8 cellular contexts compared by ENCODE assay signal in genomic region chr14:30005114-30005698, GRCh38.
DNase-seq lines count a peak whose midpoint lies in the region; ATAC-seq and TF ChIP-seq lines count a peak whose summit lies in the region.

No MANE protein-coding gene starts in this region.

- WGBS in right cardiac atrium: 31% methylated on average over 6 of the region's 6 CpGs
- 37 to 44% (median 41%) methylated on average over 6 of the region's 6 CpGs for WGBS in spleen, 5 donors

- no peaks in the 10 kb centered on the region for H3K27me3 Mint-ChIP-seq in Calu3 (ENCODE audit: unreplicated experiment)
- no peaks in the 10 kb centered on the region for H3K27me3 Mint-ChIP-seq in WTC11 (ENCODE audit: low read depth)

- intact Hi-C loops in Calu3 (cut with micrococcal nuclease; ENCODE audit: unreplicated experiment) (loop anchor here (1.0 to 2.0 kb wide), 3 partner anchors 210 to 456 kb away; no protein-coding TSS in a partner anchor), right cardiac atrium (cut with DNase I) (loop anchor here in 3 of 4 donors (2.0 to 5.0 kb wide), 2 partner anchors 458 kb away; no protein-coding TSS in a partner anchor), spleen (cut with DNase I; ENCODE audit: low total_unique reads) (no loop called here)

- H3K4me3 Mint-ChIP-seq in Calu3 (ENCODE audit: low read depth, unreplicated experiment) (no peak overlapping the region), WTC11 (no peak overlapping the region)

- H3K36me3 Mint-ChIP-seq in Calu3 (ENCODE audit: insufficient read depth, unreplicated experiment) (no peaks in the 10 kb centered on the region), WTC11 (peaks cover 4% of the 10 kb centered on the region; the same call in 1 of the 2 replicates)

- TF ChIP-seq CTCF in Calu3 (IDR thresholded peaks at IDR 0.05; ENCODE audit: unreplicated experiment): peak; percentile 41
- peak; percentile 64 for TF ChIP-seq CTCF in HFF-Myc (IDR thresholded peaks at IDR 0.05; ENCODE audit: low read depth, low read length, missing control alignments)
- peak; percentile 47; the same call in 1 of the 2 replicates for TF ChIP-seq CTCF in WTC11 (IDR thresholded peaks at IDR 0.05)
- peak in 8 of 11 experiments; percentile 42 to 67 (median 54) for TF ChIP-seq CTCF in spleen (IDR thresholded peaks at IDR 0.05 in 8 of 11, conservative IDR thresholded peaks at IDR 0.05 in 3 of 11)

- H3K4me3 ChIP-seq in HFF-Myc (replicated peaks; ENCODE audit: low read depth, low read length) (no peak overlapping the region), right cardiac atrium (ENCODE audit: low read length) (no peak overlapping the region), spleen (no peak overlapping the region)

- ATAC-seq in WTC11: peak; percentile 77
- peak; percentile 73 to 83 for ATAC-seq in right cardiac atrium
- ATAC-seq in HG02763 (IDR thresholded peaks at IDR 0.05; ENCODE audit: unreplicated experiment): no peak

- H3K4me1 ChIP-seq in right cardiac atrium (ENCODE audit: control insufficient read depth, insufficient read depth, low read length) (no peaks in the 10 kb centered on the region), spleen (no peaks in the 10 kb centered on the region)

- H3K4me1 Mint-ChIP-seq in Calu3 (ENCODE audit: low read depth, unreplicated experiment) (no peaks in the 10 kb centered on the region), WTC11 (peaks cover 23% of the 10 kb centered on the region)

- POLR2A ChIA-PET in WTC11 (lab: Charles Lee): no interaction called here

- H3K9me3 ChIP-seq in right cardiac atrium (ENCODE audit: control insufficient read depth, low read length): no peaks in the 10 kb centered on the region
- peaks cover 0 to 3% (median 0%) of the 10 kb centered on the region in 8 donors for H3K9me3 ChIP-seq in spleen

- H3K36me3 ChIP-seq in spleen: no peaks in the 10 kb centered on the region

- no peaks in the 10 kb centered on the region for H3K27me3 ChIP-seq in right cardiac atrium (ENCODE audit: control insufficient read depth, insufficient read depth)
- H3K27me3 ChIP-seq in spleen (replicated peaks in 1 of 7): no peaks in the 10 kb centered on the region

- CTCF ChIA-PET in Calu3 (lab: Charles Lee) (no interaction called here), WTC11 (lab: Charles Lee) (interaction anchor here (1.4 kb wide), 1 partner anchor 266 kb away, joined by 4 read pairs; no protein-coding TSS in a partner anchor)

- H3K27ac Mint-ChIP-seq in Calu3 (ENCODE audit: unreplicated experiment) (no peak overlapping the region), WTC11 (no peak overlapping the region)

- no peak for TF ChIP-seq POLR2A in spleen (IDR thresholded peaks at IDR 0.05)

- BruUV-seq in Calu3 (replicated peaks; lab: Mats Ljungman, UMichigan): no TSS peak

- H3K27ac ChIP-seq in right cardiac atrium (ENCODE audit: low read length) (no peak overlapping the region), spleen (no peak overlapping the region)

- DNase-seq in Calu3 (peak; percentile 8), HFF-Myc (ENCODE audit: extremely low read depth, low read depth) (peak; percentile 30), NCI-H2081 treated with DMSO at 0.1 percent for 48 hours (lab: John Stamatoyannopoulos, UW) (peak; percentile 19), WTC11 (ENCODE audit: low spot score) (no peak), right cardiac atrium (no peak), spleen (no peak)
- no peak for DNase-seq in stimulated activated CD4-positive, alpha-beta T cell treated with anti-CD3 and anti-CD28 coated beads, Interleukin-1b, Interleukin-23, amount 100 ng/mL, for 48 hours

- no peaks in the 10 kb centered on the region for H3K9me3 Mint-ChIP-seq in Calu3 (ENCODE audit: low read depth, unreplicated experiment)
- H3K9me3 Mint-ChIP-seq in WTC11: peaks cover 19% of the 10 kb centered on the region

TF ChIP-seq in WTC11, 78 proteins besides CTCF, POLR2A, EP300 and RAD21 (continues in another document):
- TF ChIP-seq AFF4 (CRISPR knock-in tag; IDR thresholded peaks at IDR 0.05; ENCODE audit: borderline replicate concordance) (no peak), NR2C2 (CRISPR knock-in tag; IDR thresholded peaks at IDR 0.05) (no peak), HMGXB4 (CRISPR knock-in tag; IDR thresholded peaks at IDR 0.05) (no peak), ATF2 (CRISPR knock-in tag; IDR thresholded peaks at IDR 0.05; ENCODE audit: borderline replicate concordance, low read depth) (no peak), OVOL2 (CRISPR knock-in tag; IDR thresholded peaks at IDR 0.05; ENCODE audit: borderline replicate concordance) (no peak), ZNF532 (CRISPR knock-in tag; IDR thresholded peaks at IDR 0.05; ENCODE audit: borderline replicate concordance) (no peak), ZNF121 (CRISPR knock-in tag; IDR thresholded peaks at IDR 0.05) (no peak)

Comparison
In these comparisons a context has a peak if more than half of its experiments do, and no peak if none do; other contexts are left out.
1. DNase-seq: peak in Calu3 (single experiment), HFF-Myc (single experiment) and NCI-H2081 treated with DMSO at 0.1 percent for 48 hours (single experiment); none in WTC11 (single experiment), right cardiac atrium (0 of 3), spleen (single experiment) and stimulated activated CD4-positive, alpha-beta T cell treated with anti-CD3 and anti-CD28 coated beads, Interleukin-1b, Interleukin-23, amount 100 ng/mL, for 48 hours (single experiment).
2. Peak in every context shown above with its lines, with median percentiles within 50 percentile points of each other: CTCF ChIP-seq.